Comparison of ENCODE assay signal across 8 cellular contexts in genomic region chr7:128166603-128167315, GRCh38.
DNase-seq lines count a peak whose midpoint lies in the region; ATAC-seq and TF ChIP-seq lines count a peak whose summit lies in the region.

No MANE protein-coding gene starts in this region.

- DNase-seq in BJ (ENCODE audit: low read depth) (no peak), ascending aorta (ENCODE audit: low spot score in 2 of 2) (peak in 1 of 2 donors; percentile 57), islet precursor cell (peak; percentile 75), activated gamma-delta T cell (lab: John Stamatoyannopoulos, UW) (no peak)
- DNase-seq in stimulated activated naive CD8-positive, alpha-beta T cell treated with anti-CD3 and anti-CD28 coated beads, Interleukin-15, Interleukin-2, amounts not matched to agents 100 U/mL and 50 U/mL, for 24 hours: peak; percentile 13

- H3K9me3 ChIP-seq in ascending aorta: no peaks in the 10 kb centered on the region

- POLR2A ChIA-PET in BJ (lab: Charles Lee): no interaction called here

- peak overlapping the region; percentile 19 for H3K4me3 ChIP-seq in BJ (ENCODE audit: low read depth, low read length)
- H3K4me3 ChIP-seq in ascending aorta: peak overlapping the region; percentile 53 to 61

- TF ChIP-seq CTCF in BJ (IDR thresholded peaks at IDR 0.05; ENCODE audit: insufficient read depth, low read depth, low read length): no peak
- no peak for TF ChIP-seq CTCF in ascending aorta (IDR thresholded peaks at IDR 0.05)

- H3K27me3 ChIP-seq in BJ (ENCODE audit: control insufficient read depth, insufficient read depth, low read length): peaks cover 49% of the 10 kb centered on the region
- peaks cover 15% of the 10 kb centered on the region for H3K27me3 ChIP-seq in ascending aorta

- ATAC-seq in HG03354 (IDR thresholded peaks at IDR 0.05; ENCODE audit: poor library complexity, severe bottlenecking, unreplicated experiment) (peak; percentile 21), GM21529 (IDR thresholded peaks at IDR 0.05; ENCODE audit: unreplicated experiment) (no peak), GM19395 (IDR thresholded peaks at IDR 0.05; ENCODE audit: unreplicated experiment) (no peak)
- ATAC-seq in stimulated activated naive CD8-positive, alpha-beta T cell treated with anti-CD3 and anti-CD28 coated beads, Interleukin-15, Interleukin-2, amounts not matched to agents 100 U/mL and 50 U/mL, for 24 hours: no peak

- no peak overlapping the region for H3K27ac ChIP-seq in ascending aorta

- intact Hi-C loops in ascending aorta (cut with DNase I): no loop called here

- H3K4me1 ChIP-seq in ascending aorta: peaks cover 6 to 7% of the 10 kb centered on the region in 2 donors

- H3K36me3 ChIP-seq in BJ (ENCODE audit: control insufficient read depth, insufficient read depth, low read length) (no peaks in the 10 kb centered on the region), ascending aorta (no peaks in the 10 kb centered on the region)

- CTCF ChIA-PET in BJ (lab: Yijun Ruan, JAX): interaction anchor here (3.7 kb wide), 1 partner anchor 31 kb away, joined by 16 read pairs; no protein-coding TSS in a partner anchor

Comparison
In these comparisons a context has a peak if more than half of its experiments do, and no peak if none do; other contexts are left out.
1. DNase-seq: peak in islet precursor cell (single experiment) and stimulated activated naive CD8-positive, alpha-beta T cell treated with anti-CD3 and anti-CD28 coated beads, Interleukin-15, Interleukin-2, amounts not matched to agents 100 U/mL and 50 U/mL, for 24 hours (single experiment); none in BJ (single experiment) and activated gamma-delta T cell (single experiment).